1 cellular context compared by ENCODE assay signal in genomic region chr10:21130108-21130507, GRCh38.
A peak's percentile ranks its signal among the peaks of the same experiment; 100 is the strongest.
TF ChIP-seq lines count a peak whose summit lies in the region.

No MANE protein-coding gene starts in this region.

TF ChIP-seq in K562, 482 proteins besides CTCF, POLR2A, EP300 and RAD21 (continued from another document and continues in another):
- TF ChIP-seq MITF (IDR thresholded peaks at IDR 0.05) (no peak), NFYB (IDR thresholded peaks at IDR 0.05; ENCODE audit: extremely low read depth, insufficient read length) (no peak), POLR2G (IDR thresholded peaks at IDR 0.05; ENCODE audit: low read depth, low read length) (no peak), FOXP4 (CRISPR knock-in tag; IDR thresholded peaks at IDR 0.05; ENCODE audit: borderline replicate concordance) (no peak), UBTF (IDR thresholded peaks at IDR 0.05; ENCODE audit: borderline replicate concordance in 1 of 2, low read depth in 2 of 2, low read length in 2 of 2) (no peak), CCNT2 (IDR thresholded peaks at IDR 0.05; ENCODE audit: borderline replicate concordance, extremely low read depth, insufficient read length, low read depth, low read length) (peak; percentile 58), NCOA2 (IDR thresholded peaks at IDR 0.05; ENCODE audit: partially characterized antibody in 2 of 2) (peak in 1 of 2 experiments; percentile 51), JUN (IDR thresholded peaks at IDR 0.05; ENCODE audit: borderline replicate concordance, low read depth, low read length) (no peak), JUN (CRISPR knock-in tag; IDR thresholded peaks at IDR 0.05; ENCODE audit: borderline replicate concordance) (no peak), ATF1 (CRISPR knock-in tag; IDR thresholded peaks at IDR 0.05) (no peak), ATF1 (tag; IDR thresholded peaks at IDR 0.05) (0 out of 2 replicates have a peak, but pooled peaks have one; percentile 38), ZFP30 (CRISPR knock-in tag; IDR thresholded peaks at IDR 0.05; ENCODE audit: borderline replicate concordance) (no peak), ARHGAP35 (IDR thresholded peaks at IDR 0.05; ENCODE audit: partially characterized antibody) (no peak), ZNF407 (IDR thresholded peaks at IDR 0.05; ENCODE audit: low read depth) (no peak), ZNF444 (CRISPR knock-in tag; IDR thresholded peaks at IDR 0.05) (no peak), ZBTB5 (IDR thresholded peaks at IDR 0.05) (no peak), CHD4 (IDR thresholded peaks at IDR 0.05; ENCODE audit: insufficient read depth, insufficient replicate concordance, low read depth, low read length, poor library complexity, severe bottlenecking) (no peak), STAG1 (CRISPR knock-in tag; IDR thresholded peaks at IDR 0.05; ENCODE audit: borderline replicate concordance) (no peak), NELFE (IDR thresholded peaks at IDR 0.05; ENCODE audit: insufficient read depth, insufficient read length) (no peak), BRF2 (IDR thresholded peaks at IDR 0.05; ENCODE audit: borderline replicate concordance, insufficient read depth, insufficient read length) (no peak), THAP12 (CRISPR knock-in tag; IDR thresholded peaks at IDR 0.05) (no peak), ZNF398 (CRISPR knock-in tag; IDR thresholded peaks at IDR 0.05) (no peak), MAFG (tag; conservative IDR thresholded peaks at IDR 0.05) (no peak; the same call in 1 of the 2 replicates), ZNF583 (CRISPR knock-in tag; IDR thresholded peaks at IDR 0.05) (no peak), ZNF253 (CRISPR knock-in tag; conservative IDR thresholded peaks at IDR 0.05) (no peak), ZNF277 (CRISPR knock-in tag; IDR thresholded peaks at IDR 0.05; ENCODE audit: borderline replicate concordance) (no peak), BHLHE40 (IDR thresholded peaks at IDR 0.05; ENCODE audit: low read length) (no peak), RBM22 (IDR thresholded peaks at IDR 0.05; ENCODE audit: low read depth, low read length, poor library complexity, severe bottlenecking) (no peak), FOXM1 (IDR thresholded peaks at IDR 0.05; ENCODE audit: low read depth) (peak; percentile 82), FOXM1 (CRISPR knock-in tag; IDR thresholded peaks at IDR 0.05; ENCODE audit: low read depth) (no peak), E2F3 (CRISPR knock-in tag; IDR thresholded peaks at IDR 0.05) (no peak), CSDE1 (IDR thresholded peaks at IDR 0.05) (no peak), MEIS2 (IDR thresholded peaks at IDR 0.05; ENCODE audit: partially characterized antibody) (peak; percentile 98)
